Comparison of ENCODE assay signal across 8 cellular contexts in genomic region chr2:105769504-105769903, GRCh38. TPM values are rescaled to one million over a fixed set of nuclear protein-coding genes. Genes with fewer than 3 reads are reported as not detected.
A peak's percentile ranks its signal among the peaks of the same experiment; 100 is the strongest.
DNase-seq lines count a peak whose midpoint lies in the region; TF ChIP-seq lines count a peak whose summit lies in the region.

No MANE protein-coding gene starts in this region.

- H3K27ac ChIP-seq in suprapubic skin: no peak overlapping the region

- no peak for TF ChIP-seq EP300 in suprapubic skin (IDR thresholded peaks at IDR 0.05)

- no peaks in the 10 kb centered on the region for H3K27me3 ChIP-seq in suprapubic skin

- peaks cover 21% of the 10 kb centered on the region for H3K4me1 ChIP-seq in suprapubic skin

- H3K4me3 Mint-ChIP-seq in activated T-cell treated with anti-CD3 and anti-CD28 coated beads, Interleukin-2, amount 50 U/mL, for 24 hours: peak overlapping the region; percentile 55
- H3K4me3 Mint-ChIP-seq in stimulated activated naive CD8-positive, alpha-beta T cell treated with anti-CD3 and anti-CD28 coated beads, Interleukin-15, Interleukin-2, amounts not matched to agents 100 ng/mL and 50 ng/mL, for 24 hours: peak overlapping the region; percentile 40

- DNase-seq in activated CD8-positive, alpha-beta memory T cell treated with anti-CD3 and anti-CD28 coated beads for 24 hours: peak; percentile 56
- no peak for DNase-seq in activated CD8-positive, alpha-beta memory T cell treated with anti-CD3 and anti-CD28 coated beads, Interleukin-2, amount 50 U/mL, for 4 hours
- peak; percentile 42 for DNase-seq in activated T-cell treated with anti-CD3 and anti-CD28 coated beads, Interleukin-2, amount 50 U/mL, for 24 hours
- DNase-seq in glomerular visceral epithelial cell (ENCODE audit: extremely low spot score) (peak; percentile 77), suprapubic skin (ENCODE audit: low spot score in 2 of 2) (no peak), LoVo (ENCODE audit: low spot score) (no peak), activated gamma-delta T cell treated with Interleukin-2 at 50 U/mL for 16 hours (no peak)

- H3K4me3 ChIP-seq in suprapubic skin: no peak overlapping the region

- no peaks in the 10 kb centered on the region for H3K27me3 Mint-ChIP-seq in activated T-cell treated with anti-CD3 and anti-CD28 coated beads, Interleukin-2, amount 50 U/mL, for 24 hours
- no peaks in the 10 kb centered on the region for H3K27me3 Mint-ChIP-seq in stimulated activated naive CD8-positive, alpha-beta T cell treated with anti-CD3 and anti-CD28 coated beads, Interleukin-15, Interleukin-2, amounts not matched to agents 100 ng/mL and 50 ng/mL, for 24 hours

- TF ChIP-seq CTCF in suprapubic skin (IDR thresholded peaks at IDR 0.05): peak in 1 of 2 donors; percentile 6

- peaks cover 8% of the 10 kb centered on the region for H3K36me3 ChIP-seq in suprapubic skin

- no peaks in the 10 kb centered on the region for H3K9me3 Mint-ChIP-seq in activated T-cell treated with anti-CD3 and anti-CD28 coated beads, Interleukin-2, amount 50 U/mL, for 24 hours
- no peaks in the 10 kb centered on the region for H3K9me3 Mint-ChIP-seq in stimulated activated naive CD8-positive, alpha-beta T cell treated with anti-CD3 and anti-CD28 coated beads, Interleukin-15, Interleukin-2, amounts not matched to agents 100 ng/mL and 50 ng/mL, for 24 hours

- H3K27ac Mint-ChIP-seq in activated T-cell treated with anti-CD3 and anti-CD28 coated beads, Interleukin-2, amount 50 U/mL, for 24 hours: peak overlapping the region; percentile 97
- H3K27ac Mint-ChIP-seq in stimulated activated naive CD8-positive, alpha-beta T cell treated with anti-CD3 and anti-CD28 coated beads, Interleukin-15, Interleukin-2, amounts not matched to agents 100 ng/mL and 50 ng/mL, for 24 hours: peak overlapping the region; percentile 95

- peaks cover 82% of the 10 kb centered on the region for H3K36me3 Mint-ChIP-seq in activated T-cell treated with anti-CD3 and anti-CD28 coated beads, Interleukin-2, amount 50 U/mL, for 24 hours (ENCODE audit: low read depth)
- peaks cover 53% of the 10 kb centered on the region for H3K36me3 Mint-ChIP-seq in stimulated activated naive CD8-positive, alpha-beta T cell treated with anti-CD3 and anti-CD28 coated beads, Interleukin-15, Interleukin-2, amounts not matched to agents 100 ng/mL and 50 ng/mL, for 24 hours (ENCODE audit: low read depth)

- 79% methylated on average over 9 of the region's 9 CpGs for WGBS in suprapubic skin

- peaks cover 95% of the 10 kb centered on the region for H3K4me1 Mint-ChIP-seq in activated T-cell treated with anti-CD3 and anti-CD28 coated beads, Interleukin-2, amount 50 U/mL, for 24 hours (ENCODE audit: low read depth)
- H3K4me1 Mint-ChIP-seq in stimulated activated naive CD8-positive, alpha-beta T cell treated with anti-CD3 and anti-CD28 coated beads, Interleukin-15, Interleukin-2, amounts not matched to agents 100 ng/mL and 50 ng/mL, for 24 hours (ENCODE audit: low read depth): peaks cover 97% of the 10 kb centered on the region

- H3K9me3 ChIP-seq in suprapubic skin: no peaks in the 10 kb centered on the region

- TF ChIP-seq POLR2A in suprapubic skin (IDR thresholded peaks at IDR 0.05): no peak

RNA-seq across cellular contexts. Expression of gene NCK2, which starts 24.8 kb away (rescaled TPM):
- 10 to 100 TPM; 40.1 to 59.4 (median 49.2) TPM for total RNA-seq in suprapubic skin

Comparison
In these comparisons a context has a peak if more than half of its experiments do, and no peak if none do; other contexts are left out.
1. DNase-seq: peak in activated CD8-positive, alpha-beta memory T cell treated with anti-CD3 and anti-CD28 coated beads for 24 hours (single experiment), activated T-cell treated with anti-CD3 and anti-CD28 coated beads, Interleukin-2, amount 50 U/mL, for 24 hours (single experiment) and glomerular visceral epithelial cell (single experiment); none in activated CD8-positive, alpha-beta memory T cell treated with anti-CD3 and anti-CD28 coated beads, Interleukin-2, amount 50 U/mL, for 4 hours (single experiment), suprapubic skin (0 of 2), LoVo (single experiment) and activated gamma-delta T cell treated with Interleukin-2 at 50 U/mL for 16 hours (single experiment).